Comparison of ENCODE assay signal across 12 cellular contexts in genomic region chr13:91045351-91046034, GRCh38.
A peak's percentile ranks its signal among the peaks of the same experiment; 100 is the strongest.
DNase-seq lines count a peak whose midpoint lies in the region; ATAC-seq, FAIRE-seq and TF ChIP-seq lines count a peak whose summit lies in the region.
"Had no signal": no experiment of that assay in that cellular context is flagged by ENCODE, and none has a peak within 500 bp of the region (broad histone marks: within the 10 kb centered on the region; RNA-seq: fewer than 3 reads in every experiment).

No MANE protein-coding gene starts in this region.

- no peak for DNase-seq in astrocyte (ENCODE audit: low read depth)
- no peak for DNase-seq in neural crest cell (ENCODE audit: low read depth, low spot score)
- DNase-seq in psoas muscle, result no peak
- no peak for DNase-seq in NOMO-1 treated with DMSO at 0.1 percent for 48 hours (lab: John Stamatoyannopoulos, UW; ENCODE audit: unreplicated experiment)
- no peak for DNase-seq in esophagus squamous epithelium (lab: John Stamatoyannopoulos, UW)
- DNase-seq: cerebellar nuclear complex, natural killer cell had no signal

- peak; percentile 33; the same call in 1 of the 2 replicates for TF ChIP-seq CTCF in GM12874 (IDR thresholded peaks at IDR 0.05; ENCODE audit: insufficient read depth, low read depth, low read length)
- peak; percentile 33 for TF ChIP-seq CTCF in astrocyte (IDR thresholded peaks at IDR 0.05; ENCODE audit: insufficient read depth, low read depth, low read length)
- TF ChIP-seq CTCF in neural crest cell (conservative IDR thresholded peaks at IDR 0.05), result peak; percentile 64
- no peak for TF ChIP-seq CTCF in psoas muscle (IDR thresholded peaks at IDR 0.05)
- TF ChIP-seq CTCF in esophagus squamous epithelium (IDR thresholded peaks at IDR 0.05), result no peak

- H3K9me3 Mint-ChIP-seq in astrocyte (ENCODE audit: unreplicated experiment) (no peaks in the 10 kb centered on the region), neural crest cell (no peaks in the 10 kb centered on the region)

- no peaks in the 10 kb centered on the region for H3K9me3 ChIP-seq in astrocyte (ENCODE audit: insufficient read depth, low read depth, low read length)
- no peaks in the 10 kb centered on the region for H3K9me3 ChIP-seq in psoas muscle
- H3K9me3 ChIP-seq in esophagus squamous epithelium, result no peaks in the 10 kb centered on the region
- H3K9me3 ChIP-seq: SJSA1, thoracic aorta had no signal

- no peak for TF ChIP-seq EP300 in Ishikawa (IDR thresholded peaks at IDR 0.05; ENCODE audit: borderline replicate concordance)

- WGBS in psoas muscle, 3 donors, result 42 to 45% (median 42%) methylated on average over 5 of the region's 5 CpGs
- 30 to 44% methylated on average over 5 of the region's 5 CpGs for WGBS in esophagus squamous epithelium, 2 donors

- no peak for TF ChIP-seq POLR2A in esophagus squamous epithelium (IDR thresholded peaks at IDR 0.05)

- H3K27ac ChIP-seq in astrocyte (ENCODE audit: low read depth, low read length), result no peak overlapping the region
- H3K27ac ChIP-seq in psoas muscle, result no peak overlapping the region
- no peak overlapping the region for H3K27ac ChIP-seq in esophagus squamous epithelium
- H3K27ac ChIP-seq: SJSA1, thoracic aorta had no signal

- intact Hi-C loops in psoas muscle (cut with DNase I) (no loop called here), esophagus squamous epithelium (cut with DNase I) (no loop called here)

- no peaks in the 10 kb centered on the region for H3K4me1 Mint-ChIP-seq in astrocyte (ENCODE audit: low read depth, unreplicated experiment)
- H3K4me1 Mint-ChIP-seq in neural crest cell, result peaks cover 6% of the 10 kb centered on the region
- H3K4me1 Mint-ChIP-seq: natural killer cell had no signal

- no peak for FAIRE-seq in astrocyte (lab: Jason Lieb, UNC)

- H3K36me3 Mint-ChIP-seq in astrocyte (ENCODE audit: low read depth, unreplicated experiment) (no peaks in the 10 kb centered on the region), neural crest cell (ENCODE audit: low read depth) (no peaks in the 10 kb centered on the region)
- H3K36me3 Mint-ChIP-seq: natural killer cell had no signal

- H3K4me2 ChIP-seq in astrocyte (ENCODE audit: low read length), result no peak overlapping the region

- H3K4me1 ChIP-seq in astrocyte (ENCODE audit: insufficient read depth, low read length) (no peaks in the 10 kb centered on the region), psoas muscle (no peaks in the 10 kb centered on the region), esophagus squamous epithelium (no peaks in the 10 kb centered on the region)
- H3K4me1 ChIP-seq: SJSA1 had no signal

- H3K4me3 Mint-ChIP-seq in astrocyte (ENCODE audit: unreplicated experiment) (no peak overlapping the region), neural crest cell (no peak overlapping the region)
- H3K4me3 Mint-ChIP-seq: natural killer cell had no signal

- no peak overlapping the region for H3K9ac ChIP-seq in astrocyte (ENCODE audit: low read length)

- H2AFZ ChIP-seq in astrocyte (ENCODE audit: low read depth, low read length), result no peak overlapping the region

- H3K79me2 ChIP-seq in astrocyte (ENCODE audit: insufficient read depth, low read length), result no peaks in the 10 kb centered on the region

- no peaks in the 10 kb centered on the region for H3K27me3 Mint-ChIP-seq in astrocyte (ENCODE audit: low read depth, unreplicated experiment)
- H3K27me3 Mint-ChIP-seq in neural crest cell (ENCODE audit: low read depth), result no peaks in the 10 kb centered on the region

- H3K27me3 ChIP-seq in astrocyte (ENCODE audit: insufficient read depth, low read length), result no peaks in the 10 kb centered on the region
- H3K27me3 ChIP-seq in psoas muscle (ENCODE audit: insufficient read depth in 3 of 3, low read length in 2 of 3), result no peaks in the 10 kb centered on the region
- H3K27me3 ChIP-seq in esophagus squamous epithelium, result no peaks in the 10 kb centered on the region
- H3K27me3 ChIP-seq: SJSA1 had no signal

- H3K27ac Mint-ChIP-seq in astrocyte (ENCODE audit: unreplicated experiment) (no peak overlapping the region), neural crest cell (ENCODE audit: unreplicated experiment) (no peak overlapping the region)
- H3K27ac Mint-ChIP-seq: natural killer cell had no signal

- peak; percentile 53 for TF ChIP-seq RAD21 in Ishikawa (IDR thresholded peaks at IDR 0.05; ENCODE audit: low read depth)

- H3K36me3 ChIP-seq in astrocyte (ENCODE audit: insufficient read depth, low read length) (no peaks in the 10 kb centered on the region), psoas muscle (ENCODE audit: insufficient read depth in 1 of 2, low read depth in 1 of 2) (no peaks in the 10 kb centered on the region), esophagus squamous epithelium (no peaks in the 10 kb centered on the region)
- H3K36me3 ChIP-seq: SJSA1, thoracic aorta had no signal

- no peaks in the 10 kb centered on the region for H4K20me1 ChIP-seq in astrocyte (ENCODE audit: insufficient read depth, low read length)

- H3K4me3 ChIP-seq in astrocyte (ENCODE audit: insufficient read depth, low read depth, low read length) (no peak overlapping the region), psoas muscle (no peak overlapping the region), esophagus squamous epithelium (no peak overlapping the region)
- H3K4me3 ChIP-seq: SJSA1, thoracic aorta had no signal

- no peak for ATAC-seq in HG02840 (IDR thresholded peaks at IDR 0.05; ENCODE audit: low FRiP score, unreplicated experiment)
- no peak for ATAC-seq in psoas muscle
- ATAC-seq: natural killer cell had no signal

TF ChIP-seq in Ishikawa, 13 proteins besides CTCF, POLR2A, EP300 and RAD21:
- no peak for TF ChIP-seq FOXM1 (IDR thresholded peaks at IDR 0.05; ENCODE audit: borderline replicate concordance, low read depth)
- TF ChIP-seq REST (IDR thresholded peaks at IDR 0.05; ENCODE audit: low read depth), result no peak

Comparison
In these comparisons a context has a peak if more than half of its experiments do, and no peak if none do; other contexts are left out.
1. CTCF ChIP-seq: peak in GM12874 (single experiment), astrocyte (single experiment) and neural crest cell (single experiment); none in psoas muscle (single experiment) and esophagus squamous epithelium (0 of 6).